ENCODE assay signal across 27 cellular contexts in genomic region chr12:99235381-99235780, GRCh38.
"Had no signal": no experiment of that assay in that cellular context is flagged by ENCODE, and none has a peak within 500 bp of the region (broad histone marks: within the 10 kb centered on the region; RNA-seq: fewer than 3 reads in every experiment).

No MANE protein-coding gene starts in this region.

- ATAC-seq: activated CD4-positive, CD25-positive, alpha-beta regulatory T cell treated with anti-CD3 and anti-CD28 coated beads, Interleukin-2, amount 50 U/mL, for 24 hours; activated CD8-positive, alpha-beta T cell treated with anti-CD3 and anti-CD28 coated beads for 36 hours; activated T-cell treated with anti-CD3 and anti-CD28 coated beads, Interleukin-2, amount 50 U/mL, for 4 hours; activated T-helper 17 cell treated with anti-CD3 and anti-CD28 coated beads, Interleukin-2, amount 50 U/mL, for 72 hours; gastroesophageal sphincter; heart right ventricle; T-cell had no signal

- H3K36me3 ChIP-seq: brain microvascular endothelial cell, colonic mucosa, esophagus squamous epithelium, gastroesophageal sphincter, heart right ventricle, WERI-Rb-1 had no signal

- H3K27ac ChIP-seq: brain microvascular endothelial cell, colonic mucosa, esophagus squamous epithelium, gastroesophageal sphincter, heart right ventricle, WERI-Rb-1 had no signal

- H3K9me3 ChIP-seq: colonic mucosa, esophagus squamous epithelium, gastroesophageal sphincter, heart right ventricle had no signal

- H3K4me3 ChIP-seq: colonic mucosa, esophagus squamous epithelium, gastroesophageal sphincter, heart right ventricle had no signal

- DNase-seq: activated B cell treated with CpG ODN at 0.5 μM for 24 hours; activated CD4-positive, alpha-beta T cell treated with anti-CD3 and anti-CD28 coated beads for 48 hours; activated CD4-positive, alpha-beta T cell treated with anti-CD3 and anti-CD28 coated beads, Interleukin-2, amount 50 U/mL, for 1 hour; activated CD4-positive, alpha-beta T cell treated with anti-CD3 and anti-CD28 coated beads, Interleukin-2, amount 50 U/mL, for 48 hours; activated CD8-positive, alpha-beta memory T cell treated with anti-CD3 and anti-CD28 coated beads for 24 hours; activated CD8-positive, alpha-beta T cell treated with anti-CD3 and anti-CD28 coated beads for 36 hours; activated effector memory CD4-positive, alpha-beta T cell treated with Interleukin-2 at 50 U/mL for 16 hours; activated gamma-delta T cell treated with Interleukin-2 at 50 U/mL for 16 hours; activated naive CD4-positive, alpha-beta T cell treated with anti-CD3 and anti-CD28 coated beads, Interleukin-2, amount 50 U/mL, for 16 hours; activated naive CD4-positive, alpha-beta T cell treated with Interleukin-2 at 50 U/mL for 16 hours; activated T-cell treated with anti-CD3 and anti-CD28 coated beads, Interleukin-2, amount 50 U/mL, for 4 hours; amniotic stem cell; anterior cingulate cortex; brain microvascular endothelial cell; colonic mucosa; effector memory CD4-positive, alpha-beta T cell; endodermal cell; erythroblast; esophagus squamous epithelium; foreskin melanocyte; heart right ventricle; T-cell; T-helper 9 cell; WERI-Rb-1 had no signal

- H3K4me1 ChIP-seq: colonic mucosa, gastroesophageal sphincter, heart right ventricle had no signal

- H3K27me3 ChIP-seq: brain microvascular endothelial cell, colonic mucosa, esophagus squamous epithelium, gastroesophageal sphincter, heart right ventricle had no signal
